Comparison of ENCODE assay signal across 26 cellular contexts in genomic region chr14:67918838-67919237, GRCh38.
"Had no signal": no experiment of that assay in that cellular context is flagged by ENCODE, and none has a peak within 500 bp of the region (broad histone marks: within the 10 kb centered on the region; RNA-seq: fewer than 3 reads in every experiment).

No MANE protein-coding gene starts in this region.

- H3K27ac ChIP-seq: gastrocnemius medialis, left ventricle myocardium inferior, thyroid gland had no signal

- DNase-seq: activated B cell treated with CpG ODN at 0.5 μM for 24 hours; activated CD4-positive, alpha-beta T cell treated with anti-CD3 and anti-CD28 coated beads for 36 hours; activated CD4-positive, alpha-beta T cell treated with anti-CD3 and anti-CD28 coated beads, Interleukin-2, amount 50 U/mL, for 48 hours; activated effector memory CD4-positive, alpha-beta T cell treated with Interleukin-2 at 50 U/mL for 16 hours; activated naive CD4-positive, alpha-beta T cell treated with anti-CD3 and anti-CD28 coated beads, Interleukin-2, amount 50 U/mL, for 16 hours; activated naive CD8-positive, alpha-beta T cell treated with anti-CD3 and anti-CD28 coated beads, Interleukin-2, amount 50 U/mL, for 24 hours; activated T-cell treated with anti-CD3 and anti-CD28 coated beads, Interleukin-2, amount 50 U/mL, for 48 hours; anterior cingulate cortex; caudate nucleus; effector memory CD8-positive, alpha-beta T cell; gastrocnemius medialis; hypothalamus; left ventricle myocardium inferior; midbrain; nucleus accumbens; spleen; stimulated activated CD4-positive, alpha-beta T cell treated with anti-CD3 and anti-CD28 coated beads, Interleukin-4, amount 100 ng/mL, for 1 hour; stimulated activated naive CD4-positive, alpha-beta T cell; substantia nigra; T1000; thyroid gland had no signal

- H3K36me3 ChIP-seq: gastrocnemius medialis, left ventricle myocardium inferior, spleen, thyroid gland had no signal

- H3K9me3 ChIP-seq: gastrocnemius medialis, left ventricle myocardium inferior, spleen, thyroid gland had no signal

- H3K27me3 Mint-ChIP-seq: activated B cell treated with CpG ODN at 0.5 μM for 24 hours; activated CD4-positive, alpha-beta T cell treated with anti-CD3 and anti-CD28 coated beads for 36 hours; activated naive CD8-positive, alpha-beta T cell treated with anti-CD3 and anti-CD28 coated beads, Interleukin-2, amount 50 U/mL, for 24 hours; brain; effector memory CD8-positive, alpha-beta T cell; natural killer cell treated with Interleukin-12 subunit alpha and Interleukin-12 subunit beta and Interleukin-15 and Interleukin-18, amount 100 ng/mL, for 72 hours had no signal

- H3K27me3 ChIP-seq: gastrocnemius medialis, spleen, thyroid gland had no signal

- H3K36me3 Mint-ChIP-seq: natural killer cell treated with Interleukin-12 subunit alpha and Interleukin-12 subunit beta and Interleukin-15 and Interleukin-18, amount 100 ng/mL, for 72 hours had no signal

- FAIRE-seq: endothelial cell of umbilical vein had no signal

- H3K4me1 ChIP-seq: gastrocnemius medialis, left ventricle myocardium inferior, spleen had no signal

- H3K27ac Mint-ChIP-seq: activated B cell treated with CpG ODN at 0.5 μM for 24 hours; activated CD4-positive, alpha-beta T cell treated with anti-CD3 and anti-CD28 coated beads for 36 hours; activated naive CD8-positive, alpha-beta T cell treated with anti-CD3 and anti-CD28 coated beads, Interleukin-2, amount 50 U/mL, for 24 hours; brain; effector memory CD8-positive, alpha-beta T cell; natural killer cell treated with Interleukin-12 subunit alpha and Interleukin-12 subunit beta and Interleukin-15 and Interleukin-18, amount 100 ng/mL, for 72 hours; T-helper 1 cell treated with Interleukin-12 subunit alpha and Interleukin-12 subunit beta and Interleukin-4 antibody, amounts not matched to agents 30 μg/mL and 1 μg/mL, for 36 hours had no signal

- H3K4me3 Mint-ChIP-seq: activated B cell treated with CpG ODN at 0.5 μM for 24 hours; activated CD4-positive, alpha-beta T cell treated with anti-CD3 and anti-CD28 coated beads for 36 hours; activated naive CD8-positive, alpha-beta T cell treated with anti-CD3 and anti-CD28 coated beads, Interleukin-2, amount 50 U/mL, for 24 hours; brain; effector memory CD8-positive, alpha-beta T cell; natural killer cell treated with Interleukin-12 subunit alpha and Interleukin-12 subunit beta and Interleukin-15 and Interleukin-18, amount 100 ng/mL, for 72 hours; T-helper 1 cell treated with Interleukin-12 subunit alpha and Interleukin-12 subunit beta and Interleukin-4 antibody, amounts not matched to agents 30 μg/mL and 1 μg/mL, for 36 hours had no signal

- H3K4me1 Mint-ChIP-seq: activated CD4-positive, alpha-beta T cell treated with anti-CD3 and anti-CD28 coated beads for 36 hours; activated naive CD8-positive, alpha-beta T cell treated with anti-CD3 and anti-CD28 coated beads, Interleukin-2, amount 50 U/mL, for 24 hours had no signal

- H3K9me3 Mint-ChIP-seq: activated B cell treated with CpG ODN at 0.5 μM for 24 hours; activated naive CD8-positive, alpha-beta T cell treated with anti-CD3 and anti-CD28 coated beads, Interleukin-2, amount 50 U/mL, for 24 hours; brain; effector memory CD8-positive, alpha-beta T cell; natural killer cell treated with Interleukin-12 subunit alpha and Interleukin-12 subunit beta and Interleukin-15 and Interleukin-18, amount 100 ng/mL, for 72 hours; T-helper 1 cell treated with Interleukin-12 subunit alpha and Interleukin-12 subunit beta and Interleukin-4 antibody, amounts not matched to agents 30 μg/mL and 1 μg/mL, for 36 hours had no signal

- H3K4me3 ChIP-seq: gastrocnemius medialis, left ventricle myocardium inferior, spleen, thyroid gland had no signal

- ATAC-seq: activated CD4-positive, alpha-beta T cell treated with anti-CD3 and anti-CD28 coated beads for 36 hours; activated naive CD8-positive, alpha-beta T cell treated with anti-CD3 and anti-CD28 coated beads, Interleukin-2, amount 50 U/mL, for 24 hours; effector memory CD8-positive, alpha-beta T cell; esophagus mucosa; gastrocnemius medialis; natural killer cell treated with Interleukin-12 subunit alpha and Interleukin-12 subunit beta and Interleukin-15 and Interleukin-18, amount 100 ng/mL, for 72 hours had no signal
